ENCODE assay signal across 8 cellular contexts in genomic region chr5:108642170-108642906, GRCh38.
A peak's percentile ranks its signal among the peaks of the same experiment; 100 is the strongest.
DNase-seq lines count a peak whose midpoint lies in the region; ATAC-seq, FAIRE-seq and TF ChIP-seq lines count a peak whose summit lies in the region.

No MANE protein-coding gene starts in this region.

- CTCF ChIA-PET in HEK293T (lab: Yijun Ruan, JAX): interaction anchor here (0.5 to 1.3 kb wide), 13 partner anchors 10 to 1200 kb away, joined by 3 to 9 read pairs (median 4); no protein-coding TSS in a partner anchor
- CTCF ChIA-PET in activated naive CD4-positive, alpha-beta T cell treated with anti-CD3 and anti-CD28 coated beads, Interleukin-2, amount 10 ng/mL, durations not matched to agents 7 days and 5 days (lab: Charles Lee): interaction anchor here (0.7 to 2.2 kb wide), 13 partner anchors 9 to 1981 kb away, joined by 3 to 5 read pairs (median 3); no protein-coding TSS in a partner anchor

- FAIRE-seq in GM12891 (lab: Jason Lieb, UNC): peak; percentile 96

- H3K9me3 ChIP-seq in SK-N-MC (ENCODE audit: low read depth, low read length): no peaks in the 10 kb centered on the region

- no peaks in the 10 kb centered on the region for H3K4me1 Mint-ChIP-seq in activated naive CD4-positive, alpha-beta T cell treated with anti-CD3 and anti-CD28 coated beads, Interleukin-2, amount 10 ng/mL, durations not matched to agents 7 days and 5 days

- no peak overlapping the region for H3K4me3 Mint-ChIP-seq in activated naive CD4-positive, alpha-beta T cell treated with anti-CD3 and anti-CD28 coated beads, Interleukin-2, amount 10 ng/mL, durations not matched to agents 7 days and 5 days

- peak; percentile 97 for ATAC-seq in Right ventricle myocardium superior (ENCODE audit: poor library complexity)

- H3K9ac ChIP-seq in SK-N-MC (ENCODE audit: insufficient read length): no peak overlapping the region

- no peaks in the 10 kb centered on the region for H3K36me3 ChIP-seq in SK-N-MC (ENCODE audit: insufficient read depth, low read length)

- DNase-seq in GM12891 (ENCODE audit: insufficient read length, low spot score): peak; percentile 33
- DNase-seq in HEK293T (ENCODE audit: extremely low spot score): peak; percentile 81
- peak; percentile 72 for DNase-seq in M059J (ENCODE audit: low read depth)
- peak; percentile 58 for DNase-seq in SK-N-MC (ENCODE audit: low read depth, low spot score)
- DNase-seq in activated naive CD4-positive, alpha-beta T cell treated with anti-CD3 and anti-CD28 coated beads, Interleukin-2, amount 10 ng/mL, durations not matched to agents 7 days and 5 days: peak; percentile 69
- DNase-seq in Right ventricle myocardium superior: no peak
- peak; percentile 36 for DNase-seq in pulmonary artery endothelial cell (ENCODE audit: low read depth, low spot score)
- no peak for DNase-seq in GOT3 (lab: John Stamatoyannopoulos, UW)

- peaks cover 3% of the 10 kb centered on the region for H3K9me3 Mint-ChIP-seq in activated naive CD4-positive, alpha-beta T cell treated with anti-CD3 and anti-CD28 coated beads, Interleukin-2, amount 10 ng/mL, durations not matched to agents 7 days and 5 days

- POLR2A ChIA-PET in HEK293T (lab: Yijun Ruan, JAX): interaction anchor here (2.1 kb wide), 1 partner anchor 85 kb away, joined by 8 read pairs; no protein-coding TSS in a partner anchor

- H3K4me3 ChIP-seq in SK-N-MC: peak overlapping the region; percentile 25; the same call in 1 of the 2 replicates

- TF ChIP-seq POLR2A in GM12891 (IDR thresholded peaks at IDR 0.05; ENCODE audit: low read depth, low read length): no peak

- no peak overlapping the region for H3K27ac ChIP-seq in SK-N-MC

- H3K27ac Mint-ChIP-seq in activated naive CD4-positive, alpha-beta T cell treated with anti-CD3 and anti-CD28 coated beads, Interleukin-2, amount 10 ng/mL, durations not matched to agents 7 days and 5 days: no peak overlapping the region

- H3K36me3 Mint-ChIP-seq in activated naive CD4-positive, alpha-beta T cell treated with anti-CD3 and anti-CD28 coated beads, Interleukin-2, amount 10 ng/mL, durations not matched to agents 7 days and 5 days: no peaks in the 10 kb centered on the region

- intact Hi-C loops in Right ventricle myocardium superior (cut with DNase I): no loop called here

- peaks cover 14% of the 10 kb centered on the region for H3K27me3 Mint-ChIP-seq in activated naive CD4-positive, alpha-beta T cell treated with anti-CD3 and anti-CD28 coated beads, Interleukin-2, amount 10 ng/mL, durations not matched to agents 7 days and 5 days

TF ChIP-seq in GM12891, 5 proteins besides CTCF, POLR2A, EP300 and RAD21:
- TF ChIP-seq POU2F2 (IDR thresholded peaks at IDR 0.05; ENCODE audit: low read depth, low read length) (no peak), PAX5 (IDR thresholded peaks at IDR 0.05; ENCODE audit: insufficient read depth, low read length, severe bottlenecking) (no peak), TAF1 (IDR thresholded peaks at IDR 0.05; ENCODE audit: low read depth, low read length) (no peak)
TF ChIP-seq in GM12891: peak in this region for 0.

TF ChIP-seq in HEK293T, 16 proteins besides CTCF, POLR2A, EP300 and RAD21:
- TF ChIP-seq, protein P1, sequence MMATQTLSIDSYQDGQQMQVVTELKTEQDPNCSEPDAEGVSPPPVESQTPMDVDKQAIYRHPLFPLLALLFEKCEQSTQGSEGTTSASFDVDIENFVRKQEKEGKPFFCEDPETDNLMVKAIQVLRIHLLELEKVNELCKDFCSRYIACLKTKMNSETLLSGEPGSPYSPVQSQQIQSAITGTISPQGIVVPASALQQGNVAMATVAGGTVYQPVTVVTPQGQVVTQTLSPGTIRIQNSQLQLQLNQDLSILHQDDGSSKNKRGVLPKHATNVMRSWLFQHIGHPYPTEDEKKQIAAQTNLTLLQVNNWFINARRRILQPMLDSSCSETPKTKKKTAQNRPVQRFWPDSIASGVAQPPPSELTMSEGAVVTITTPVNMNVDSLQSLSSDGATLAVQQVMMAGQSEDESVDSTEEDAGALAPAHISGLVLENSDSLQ (IDR thresholded peaks at IDR 0.05): peak; percentile 79
- TF ChIP-seq LEF1 (IDR thresholded peaks at IDR 0.05; ENCODE audit: borderline replicate concordance): no peak

Comparison
In these comparisons a context has a peak if more than half of its experiments do, and no peak if none do; other contexts are left out.
1. DNase-seq: peak in GM12891 (single experiment), HEK293T (single experiment), M059J (single experiment), SK-N-MC (single experiment), activated naive CD4-positive, alpha-beta T cell treated with anti-CD3 and anti-CD28 coated beads, Interleukin-2, amount 10 ng/mL, durations not matched to agents 7 days and 5 days (single experiment) and pulmonary artery endothelial cell (single experiment); none in Right ventricle myocardium superior (single experiment) and GOT3 (single experiment).